14 cellular contexts compared by ENCODE assay signal in the genomic region with DNA sequence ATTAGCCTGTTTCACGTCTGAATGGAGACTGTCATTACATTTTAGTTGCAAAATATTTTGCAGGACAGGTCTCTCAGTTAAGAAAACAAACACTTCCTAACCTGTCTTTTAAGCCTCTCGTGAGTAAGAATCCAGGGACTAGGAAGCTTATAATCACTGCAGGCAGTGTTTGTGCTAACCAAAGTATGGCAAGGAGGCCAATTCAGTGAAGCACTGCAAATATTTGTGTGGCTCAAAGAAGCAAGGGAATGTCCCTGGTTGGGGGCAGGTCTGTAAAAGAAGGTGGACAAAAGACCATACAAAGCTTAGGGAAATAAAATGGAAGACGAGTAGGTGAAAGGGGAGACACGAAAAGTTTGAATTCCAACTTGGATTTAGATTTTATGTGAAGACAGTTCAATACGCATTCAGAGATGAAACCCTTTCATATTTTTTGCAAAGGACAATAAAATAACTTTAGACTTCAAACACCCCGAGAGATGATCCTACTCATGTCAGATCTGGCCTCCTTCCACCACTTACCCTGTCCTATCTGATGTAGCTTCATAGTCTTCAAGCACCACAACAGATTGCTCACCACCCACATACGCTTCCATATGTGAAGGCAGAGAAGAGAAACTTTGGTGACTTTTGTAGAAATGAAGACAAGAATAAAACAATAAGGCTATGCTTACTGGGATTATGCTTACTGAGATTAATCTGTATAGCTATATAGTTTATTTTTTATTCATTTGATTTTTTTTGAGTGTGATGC.
A peak's percentile ranks its signal among the peaks of the same experiment; 100 is the strongest.
DNase-seq lines count a peak whose midpoint lies in the region; TF ChIP-seq lines count a peak whose summit lies in the region.
"Had no signal": no experiment of that assay in that cellular context is flagged by ENCODE, and none has a peak within 500 bp of the region (broad histone marks: within the 10 kb centered on the region; RNA-seq: fewer than 3 reads in every experiment).

No MANE protein-coding gene starts in this region.

- no peak overlapping the region for H2BK120ac ChIP-seq in neuronal stem cell (ENCODE audit: low read depth, low read length)
- H2BK120ac ChIP-seq in trophoblast cell (ENCODE audit: insufficient read depth, low read length, poor library complexity): no peak overlapping the region

- DNase-seq in inferior parietal cortex (ENCODE audit: extremely low spot score) (peak; percentile 69), neuronal stem cell (ENCODE audit: low spot score) (peak; percentile 21), tibial nerve (ENCODE audit: low spot score in 2 of 2) (no peak), trophoblast cell (no peak), HK-2 (ENCODE audit: unreplicated experiment) (no peak), GM19240 (ENCODE audit: insufficient read length, low spot score) (no peak), LoVo (ENCODE audit: low spot score) (no peak)
- DNase-seq: BE2C; CD4-positive, alpha-beta memory T cell; DMS153; DMS79 treated with DMSO at 0.1 percent for 48 hours; EL had no signal

- H3K9me3 ChIP-seq in HUES64 (ENCODE audit: insufficient read depth, low read depth, low read length): no peaks in the 10 kb centered on the region
- no peaks in the 10 kb centered on the region for H3K9me3 ChIP-seq in neuronal stem cell (replicated peaks in 1 of 2; ENCODE audit: control insufficient read depth in 2 of 2, insufficient read depth in 1 of 2, low read depth in 1 of 2, low read length in 2 of 2)
- no peaks in the 10 kb centered on the region for H3K9me3 ChIP-seq in tibial nerve
- H3K9me3 ChIP-seq in trophoblast cell (ENCODE audit: insufficient read depth, low read depth, low read length): no peaks in the 10 kb centered on the region
- H3K9me3 ChIP-seq: BE2C had no signal

- H3K27me3 ChIP-seq in HUES64 (ENCODE audit: insufficient read depth, low read length) (no peaks in the 10 kb centered on the region), neuronal stem cell (ENCODE audit: control insufficient read depth in 3 of 3, insufficient read depth in 3 of 3, low read depth in 1 of 3, low read length in 3 of 3) (no peaks in the 10 kb centered on the region), tibial nerve (no peaks in the 10 kb centered on the region), trophoblast cell (ENCODE audit: insufficient read depth, low read length) (no peaks in the 10 kb centered on the region)
- H3K27me3 ChIP-seq: BE2C had no signal

- H3K27ac ChIP-seq in HUES64 (ENCODE audit: low read depth, low read length) (peak overlapping the region; percentile 16; the same call in 1 of the 2 replicates), neuronal stem cell (replicated peaks; ENCODE audit: low read length) (peak overlapping the region; percentile 34), tibial nerve (peak overlapping the region in 3 of 4 donors; percentile 57 to 79 (median 65)), trophoblast cell (ENCODE audit: low read depth, low read length) (no peak overlapping the region)
- H3K27ac ChIP-seq: C4-2B had no signal

- no peak overlapping the region for H2BK12ac ChIP-seq in neuronal stem cell (ENCODE audit: low read length)
- H2BK12ac ChIP-seq in trophoblast cell (ENCODE audit: low read length): no peak overlapping the region

- H3K79me1 ChIP-seq in neuronal stem cell (ENCODE audit: low read depth, low read length) (no peaks in the 10 kb centered on the region), trophoblast cell (ENCODE audit: low read length) (no peaks in the 10 kb centered on the region)

- no peak overlapping the region for H2BK15ac ChIP-seq in neuronal stem cell (ENCODE audit: low read length)

- H3K23ac ChIP-seq in neuronal stem cell (ENCODE audit: low read depth, low read length, poor library complexity) (no peak overlapping the region), trophoblast cell (ENCODE audit: low read length) (no peak overlapping the region)

- H3K18ac ChIP-seq in neuronal stem cell (ENCODE audit: low read length) (no peak overlapping the region), trophoblast cell (ENCODE audit: low read length) (no peak overlapping the region)

- peaks cover 17% of the 10 kb centered on the region; the same call in 1 of the 2 replicates for H3K4me1 ChIP-seq in HUES64 (ENCODE audit: insufficient read depth, low read length)
- peaks cover 9 to 10% of the 10 kb centered on the region in 2 donors for H3K4me1 ChIP-seq in neuronal stem cell (ENCODE audit: control insufficient read depth in 2 of 2, insufficient read depth in 1 of 2, low read depth in 1 of 2, low read length in 2 of 2)
- H3K4me1 ChIP-seq in tibial nerve: peaks cover 0 to 18% (median 0%) of the 10 kb centered on the region in 4 donors
- H3K4me1 ChIP-seq in trophoblast cell (ENCODE audit: control insufficient read depth in 1 of 2, insufficient read depth in 2 of 2, low read length in 2 of 2): no peaks in the 10 kb centered on the region
- H3K4me1 ChIP-seq: BE2C had no signal

- H2BK5ac ChIP-seq in neuronal stem cell (ENCODE audit: low read length) (no peak overlapping the region), trophoblast cell (ENCODE audit: low read depth, low read length, poor library complexity) (no peak overlapping the region)

- no peak overlapping the region for H3K4ac ChIP-seq in neuronal stem cell (ENCODE audit: low read length)
- H3K4ac ChIP-seq in trophoblast cell (ENCODE audit: low read depth, low read length): no peak overlapping the region

- TF ChIP-seq CTCF in tibial nerve (IDR thresholded peaks at IDR 0.05): no peak

- no peak for TF ChIP-seq EP300 in tibial nerve (IDR thresholded peaks at IDR 0.05)

- WGBS in HUES64: 85% methylated on average over 6 of the region's 7 CpGs
- WGBS in neuronal stem cell (ENCODE audit: extremely low coverage in 2 of 2, insufficient read length in 2 of 2, insufficient replicate concordance in 1 of 2), 2 donors: no CpG with 5 or more reads among the region's 7 CpGs
- WGBS in tibial nerve, 2 donors: 78% methylated on average over 7 of the region's 7 CpGs
- WGBS in trophoblast cell (ENCODE audit: extremely low coverage, insufficient coverage, insufficient read length): no CpG with 5 or more reads among the region's 7 CpGs

- H4K91ac ChIP-seq in neuronal stem cell (ENCODE audit: low read depth, low read length, poor library complexity): no peak overlapping the region
- no peak overlapping the region for H4K91ac ChIP-seq in trophoblast cell (ENCODE audit: low read depth, low read length)

- H3K4me2 ChIP-seq in neuronal stem cell (ENCODE audit: insufficient read depth, low read length, poor library complexity, severe bottlenecking): no peak overlapping the region
- H3K4me2 ChIP-seq in trophoblast cell (ENCODE audit: low read length): no peak overlapping the region

- no peaks in the 10 kb centered on the region for H3K36me3 ChIP-seq in HUES64 (ENCODE audit: insufficient read depth, low read length)
- no peaks in the 10 kb centered on the region for H3K36me3 ChIP-seq in neuronal stem cell (replicated peaks in 1 of 2; ENCODE audit: control insufficient read depth in 2 of 2, insufficient read depth in 2 of 2, low read length in 2 of 2)
- H3K36me3 ChIP-seq in tibial nerve: no peaks in the 10 kb centered on the region
- H3K36me3 ChIP-seq in trophoblast cell (ENCODE audit: control insufficient read depth in 1 of 2, insufficient read depth in 2 of 2, low read length in 2 of 2): no peaks in the 10 kb centered on the region
- H3K36me3 ChIP-seq: BE2C had no signal

- H2AFZ ChIP-seq in neuronal stem cell (ENCODE audit: low read length) (peak overlapping the region; percentile 66), trophoblast cell (ENCODE audit: insufficient read depth, low read length, poor library complexity) (no peak overlapping the region)

- H4K8ac ChIP-seq in neuronal stem cell (ENCODE audit: low read depth, low read length) (no peak overlapping the region), trophoblast cell (ENCODE audit: low read depth, low read length) (no peak overlapping the region)

- H3K9ac ChIP-seq in HUES64 (ENCODE audit: low read depth, low read length) (no peak overlapping the region), neuronal stem cell (ENCODE audit: low read depth, low read length, poor library complexity) (no peak overlapping the region), trophoblast cell (ENCODE audit: low read length) (no peak overlapping the region)

- H3K4me3 ChIP-seq in HUES64 (ENCODE audit: low read length): no peak overlapping the region
- H3K4me3 ChIP-seq in neuronal stem cell (ENCODE audit: low read length in 2 of 2): no peak overlapping the region
- no peak overlapping the region for H3K4me3 ChIP-seq in tibial nerve
- no peak overlapping the region for H3K4me3 ChIP-seq in trophoblast cell (ENCODE audit: low read depth, low read length)

- no peaks in the 10 kb centered on the region for H3K79me2 ChIP-seq in trophoblast cell (ENCODE audit: control insufficient read depth, insufficient read depth, low read length, poor library complexity)

- H3K14ac ChIP-seq in neuronal stem cell (ENCODE audit: low read length) (no peak overlapping the region), trophoblast cell (ENCODE audit: low read length) (no peak overlapping the region)

- no peak overlapping the region for H4K12ac ChIP-seq in trophoblast cell (ENCODE audit: low read depth, low read length)

- H2AK5ac ChIP-seq in neuronal stem cell (ENCODE audit: low read depth, low read length) (no peak overlapping the region), trophoblast cell (ENCODE audit: low read length) (no peak overlapping the region)

- TF ChIP-seq POLR2A in tibial nerve (IDR thresholded peaks at IDR 0.05): no peak

Comparison
In these comparisons a context has a peak if more than half of its experiments do, and no peak if none do; other contexts are left out.
1. DNase-seq: peak in inferior parietal cortex (single experiment) and neuronal stem cell (single experiment); none in tibial nerve (0 of 2), trophoblast cell (0 of 2), HK-2 (single experiment), GM19240 (single experiment) and LoVo (single experiment).